11 cellular contexts compared by ENCODE assay signal in the genomic region with DNA sequence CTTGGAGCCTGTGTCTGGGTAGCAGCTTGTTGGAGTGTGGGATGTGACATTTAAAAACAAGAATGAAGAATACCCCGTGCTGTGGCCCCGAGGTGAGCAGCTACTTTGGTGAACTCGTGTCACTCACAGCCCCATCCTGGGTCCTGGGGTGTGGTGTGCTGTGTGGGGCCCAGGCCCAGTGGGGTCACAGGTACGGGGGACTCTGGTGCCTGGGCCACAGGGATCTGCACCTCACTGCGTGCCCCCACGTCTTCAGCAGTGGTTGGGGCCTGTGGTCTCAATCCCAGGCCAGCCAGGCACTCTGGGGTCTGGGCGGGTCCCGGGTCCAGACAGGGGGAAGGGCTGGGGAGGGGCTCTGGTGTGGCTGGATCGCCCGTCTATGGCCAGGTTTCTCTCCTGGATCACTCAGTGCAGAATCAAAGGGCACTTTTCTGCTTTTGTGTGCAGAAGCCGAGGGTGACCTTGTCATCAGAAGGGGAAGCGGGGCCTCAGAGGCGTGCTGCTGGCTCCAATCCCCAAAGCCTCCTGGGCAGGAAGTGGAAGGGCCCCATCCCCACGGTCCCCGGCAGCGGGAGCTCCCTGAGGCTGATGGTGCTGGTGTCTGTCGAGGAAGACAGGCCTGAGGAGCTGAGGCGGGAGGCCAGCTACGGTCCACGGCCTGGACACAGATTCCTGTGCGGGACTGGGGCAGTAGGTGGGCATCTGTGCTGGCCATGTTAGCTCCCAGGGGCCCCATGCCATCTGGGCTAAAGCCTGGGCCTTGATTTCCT. TPM values are rescaled to one million over a fixed set of nuclear protein-coding genes. Genes with fewer than 3 reads are reported as not detected.
DNase-seq lines count a peak whose midpoint lies in the region; TF ChIP-seq lines count a peak whose summit lies in the region.
"Had no signal": no experiment of that assay in that cellular context is flagged by ENCODE, and none has a peak within 500 bp of the region (broad histone marks: within the 10 kb centered on the region; RNA-seq: fewer than 3 reads in every experiment).

No MANE protein-coding gene starts in this region.

- H3K4me3 ChIP-seq in ascending aorta (no peak overlapping the region), neuronal stem cell (ENCODE audit: low read length in 2 of 2) (no peak overlapping the region)
- H3K4me3 ChIP-seq: HAP-1, uterus had no signal

- no peak overlapping the region for H3K4ac ChIP-seq in neuronal stem cell (ENCODE audit: low read length)

- H3K27me3 ChIP-seq in ascending aorta (no peaks in the 10 kb centered on the region), neuronal stem cell (ENCODE audit: control insufficient read depth in 3 of 3, insufficient read depth in 3 of 3, low read depth in 1 of 3, low read length in 3 of 3) (no peaks in the 10 kb centered on the region)
- H3K27me3 ChIP-seq: uterus had no signal

- H3K27ac ChIP-seq in ascending aorta, result no peak overlapping the region
- H3K27ac ChIP-seq in neuronal stem cell (replicated peaks; ENCODE audit: low read length), result no peak overlapping the region
- H3K27ac ChIP-seq: uterus had no signal

- no CpG with 5 or more reads among the region's 21 CpGs for WGBS in neuronal stem cell (ENCODE audit: extremely low coverage in 2 of 2, insufficient read length in 2 of 2, insufficient replicate concordance in 1 of 2), 2 donors

- no peak overlapping the region for H2BK12ac ChIP-seq in neuronal stem cell (ENCODE audit: low read length)

- peaks cover 3% of the 10 kb centered on the region for H3K79me1 ChIP-seq in neuronal stem cell (ENCODE audit: low read depth, low read length)

- H4K8ac ChIP-seq in neuronal stem cell (ENCODE audit: low read depth, low read length), result peak overlapping the region; percentile 30

- H3K14ac ChIP-seq in neuronal stem cell (ENCODE audit: low read length), result peak overlapping the region; percentile 63

- TF ChIP-seq CTCF in ascending aorta (IDR thresholded peaks at IDR 0.05), result no peak

- no peak overlapping the region for H3K9ac ChIP-seq in neuronal stem cell (ENCODE audit: low read depth, low read length, poor library complexity)

- H3K36me3 ChIP-seq in ascending aorta, result no peaks in the 10 kb centered on the region
- no peaks in the 10 kb centered on the region for H3K36me3 ChIP-seq in neuronal stem cell (replicated peaks in 1 of 2; ENCODE audit: control insufficient read depth in 2 of 2, insufficient read depth in 2 of 2, low read length in 2 of 2)
- H3K36me3 ChIP-seq: HAP-1, uterus had no signal

- H3K4me2 ChIP-seq in neuronal stem cell (ENCODE audit: insufficient read depth, low read length, poor library complexity, severe bottlenecking), result no peak overlapping the region

- H3K4me1 ChIP-seq in ascending aorta, result no peaks in the 10 kb centered on the region
- peaks cover 10 to 15% of the 10 kb centered on the region in 2 donors for H3K4me1 ChIP-seq in neuronal stem cell (ENCODE audit: control insufficient read depth in 2 of 2, insufficient read depth in 1 of 2, low read depth in 1 of 2, low read length in 2 of 2)
- H3K4me1 ChIP-seq: HAP-1, uterus had no signal

- peak; percentile 75 for DNase-seq in GF-D8 (lab: John Stamatoyannopoulos, UW)
- peak; percentile 89 for DNase-seq in SIG-M5 treated with dmso at 0.1 percent for 504 hours (lab: John Stamatoyannopoulos, UW; ENCODE audit: unreplicated experiment)
- DNase-seq in ascending aorta (ENCODE audit: low spot score in 2 of 2), result peak; percentile 2 to 67
- no peak for DNase-seq in neuronal stem cell (ENCODE audit: low spot score)
- no peak for DNase-seq in effector CD4-positive, alpha-beta T cell
- DNase-seq in mucosa of gallbladder (ENCODE audit: low spot score), result no peak
- DNase-seq in cerebellar nuclear complex (lab: John Stamatoyannopoulos, UW), result no peak
- no peak for DNase-seq in NCI-H510A treated with DMSO at 0.1 percent for 48 hours (lab: John Stamatoyannopoulos, UW)
- DNase-seq: dermis blood vessel endothelial cell had no signal

- H2AFZ ChIP-seq in neuronal stem cell (ENCODE audit: low read length), result peak overlapping the region; percentile 88

- H2BK5ac ChIP-seq in neuronal stem cell (ENCODE audit: low read length), result no peak overlapping the region

- no peak overlapping the region for H4K91ac ChIP-seq in neuronal stem cell (ENCODE audit: low read depth, low read length, poor library complexity)

- intact Hi-C loops in ascending aorta (cut with DNase I), result no loop called here

- no peak overlapping the region for H2BK15ac ChIP-seq in neuronal stem cell (ENCODE audit: low read length)

- H3K18ac ChIP-seq in neuronal stem cell (ENCODE audit: low read length), result peak overlapping the region; percentile 35

- H3K23ac ChIP-seq in neuronal stem cell (ENCODE audit: low read depth, low read length, poor library complexity), result peak overlapping the region; percentile 11

- H2BK120ac ChIP-seq in neuronal stem cell (ENCODE audit: low read depth, low read length), result no peak overlapping the region

- H3K9me3 ChIP-seq in ascending aorta (no peaks in the 10 kb centered on the region), neuronal stem cell (replicated peaks in 1 of 2; ENCODE audit: control insufficient read depth in 2 of 2, insufficient read depth in 1 of 2, low read depth in 1 of 2, low read length in 2 of 2) (peaks cover 0 to 2% of the 10 kb centered on the region in 2 donors)
- H3K9me3 ChIP-seq: HAP-1, uterus had no signal

- H2AK5ac ChIP-seq in neuronal stem cell (ENCODE audit: low read depth, low read length), result no peak overlapping the region

RNA-seq across cellular contexts. Expression of gene GPR35, which starts 1.4 kb away (rescaled TPM):
- total RNA-seq in ascending aorta (not detected), mucosa of gallbladder (71.2 TPM)
- polyA plus RNA-seq in neuronal stem cell (2013, experiment 1 of 2), result 0.92 TPM
- polyA plus RNA-seq in neuronal stem cell (2013, experiment 2 of 2), result 0.96 TPM

RNA-seq across cellular contexts. Expression of gene CAPN10, which starts 40.2 kb away (rescaled TPM):
- total RNA-seq in ascending aorta, result 27.8 TPM
- 24.5 TPM for polyA plus RNA-seq in neuronal stem cell (2013, experiment 1 of 2)
- 23.9 TPM for polyA plus RNA-seq in neuronal stem cell (2013, experiment 2 of 2)
- 56.1 TPM for total RNA-seq in mucosa of gallbladder

RNA-seq across cellular contexts. Expression of gene AQP12B, which starts 56.0 kb away (rescaled TPM):
- total RNA-seq in ascending aorta (not detected), mucosa of gallbladder (not detected)
- polyA plus RNA-seq in neuronal stem cell (2013, experiment 1 of 2), result not detected
- polyA plus RNA-seq in neuronal stem cell (2013, experiment 2 of 2), result not detected
- total RNA-seq: dermis blood vessel endothelial cell, uterus had no signal

RNA-seq across cellular contexts. Expression of gene RNPEPL1, which starts 58.4 kb away (rescaled TPM):
- total RNA-seq in ascending aorta, result 196 TPM
- 15.2 TPM for polyA plus RNA-seq in neuronal stem cell (2013, experiment 1 of 2)
- polyA plus RNA-seq in neuronal stem cell (2013, experiment 2 of 2), result 15.3 TPM
- total RNA-seq in mucosa of gallbladder, result 91.8 TPM

Comparison
In these comparisons a context has a peak if more than half of its experiments do, and no peak if none do; other contexts are left out.
1. DNase-seq: peak in GF-D8 (single experiment), SIG-M5 treated with dmso at 0.1 percent for 504 hours (single experiment) and ascending aorta (2 of 2); none in neuronal stem cell (single experiment), effector CD4-positive, alpha-beta T cell (single experiment), mucosa of gallbladder (single experiment), cerebellar nuclear complex (0 of 2) and NCI-H510A treated with DMSO at 0.1 percent for 48 hours (single experiment).
2. RNA of gene GPR35, which starts 1.4 kb away (total RNA-seq): 71.2 TPM in mucosa of gallbladder (single experiment); not detected in ascending aorta (single experiment); every median in the first group is over 10 times any median in the second.